Comparison of ENCODE assay signal across 12 cellular contexts in genomic region chr12:25100203-25100602, GRCh38.
"Had no signal": no experiment of that assay in that cellular context is flagged by ENCODE, and none has a peak within 500 bp of the region (broad histone marks: within the 10 kb centered on the region; RNA-seq: fewer than 3 reads in every experiment).

No MANE protein-coding gene starts in this region.

- H3K27me3 Mint-ChIP-seq: activated naive CD4-positive, alpha-beta T cell treated with anti-CD3 and anti-CD28 coated beads, Interleukin-2, amount 10 ng/mL, durations not matched to agents 7 days and 5 days; activated T-helper 17 cell treated with anti-CD3 and anti-CD28 coated beads, Interleukin-2, amount 50 U/mL, for 72 hours; stimulated activated naive CD8-positive, alpha-beta T cell treated with anti-CD3 and anti-CD28 coated beads, Interleukin-15, amount 100 ng/mL, for 72 hours had no signal

- H3K4me1 Mint-ChIP-seq: activated naive CD4-positive, alpha-beta T cell treated with anti-CD3 and anti-CD28 coated beads, Interleukin-2, amount 10 ng/mL, durations not matched to agents 7 days and 5 days; stimulated activated naive CD8-positive, alpha-beta T cell treated with anti-CD3 and anti-CD28 coated beads, Interleukin-15, amount 100 ng/mL, for 72 hours had no signal

- H3K27ac ChIP-seq: body of pancreas, epithelial cell of prostate, testis, upper lobe of right lung had no signal

- H3K4me3 ChIP-seq: body of pancreas, testis, upper lobe of right lung had no signal

- DNase-seq: activated naive CD4-positive, alpha-beta T cell treated with anti-CD3 and anti-CD28 coated beads, Interleukin-2, amount 10 ng/mL, durations not matched to agents 7 days and 5 days; body of pancreas; central memory CD4-positive, alpha-beta T cell; cortex of kidney; effector CD8-positive, alpha-beta T cell; stimulated activated CD4-positive, alpha-beta T cell treated with anti-CD3 and anti-CD28 coated beads, Interleukin-12 subunit alpha, Interleukin-12 subunit beta, amount 100 ng/mL, for 4 hours; stimulated activated naive CD8-positive, alpha-beta T cell treated with anti-CD3 and anti-CD28 coated beads, Interleukin-15, amount 100 ng/mL, for 72 hours; testis; upper lobe of right lung had no signal

- H3K4me3 Mint-ChIP-seq: activated naive CD4-positive, alpha-beta T cell treated with anti-CD3 and anti-CD28 coated beads, Interleukin-2, amount 10 ng/mL, durations not matched to agents 7 days and 5 days; activated T-helper 17 cell treated with anti-CD3 and anti-CD28 coated beads, Interleukin-2, amount 50 U/mL, for 72 hours; stimulated activated naive CD8-positive, alpha-beta T cell treated with anti-CD3 and anti-CD28 coated beads, Interleukin-15, amount 100 ng/mL, for 72 hours; T-helper 2 cell treated with Interferon-gamma antibody and Interleukin-4, amounts not matched to agents 5 μg/mL and 100 μg/mL, for 36 hours had no signal

- ATAC-seq: activated T-helper 17 cell treated with anti-CD3 and anti-CD28 coated beads, Interleukin-2, amount 50 U/mL, for 72 hours; body of pancreas; stimulated activated naive CD8-positive, alpha-beta T cell treated with anti-CD3 and anti-CD28 coated beads, Interleukin-15, amount 100 ng/mL, for 72 hours; upper lobe of right lung had no signal

- H3K9me3 Mint-ChIP-seq: activated naive CD4-positive, alpha-beta T cell treated with anti-CD3 and anti-CD28 coated beads, Interleukin-2, amount 10 ng/mL, durations not matched to agents 7 days and 5 days; activated T-helper 17 cell treated with anti-CD3 and anti-CD28 coated beads, Interleukin-2, amount 50 U/mL, for 72 hours; stimulated activated naive CD8-positive, alpha-beta T cell treated with anti-CD3 and anti-CD28 coated beads, Interleukin-15, amount 100 ng/mL, for 72 hours; T-helper 2 cell treated with Interferon-gamma antibody and Interleukin-4, amounts not matched to agents 5 μg/mL and 100 μg/mL, for 36 hours had no signal

- H3K27me3 ChIP-seq: body of pancreas, testis, upper lobe of right lung had no signal

- H3K4me1 ChIP-seq: body of pancreas, testis, upper lobe of right lung had no signal

- H3K9me3 ChIP-seq: body of pancreas, testis, upper lobe of right lung had no signal

- H3K27ac Mint-ChIP-seq: activated naive CD4-positive, alpha-beta T cell treated with anti-CD3 and anti-CD28 coated beads, Interleukin-2, amount 10 ng/mL, durations not matched to agents 7 days and 5 days; activated T-helper 17 cell treated with anti-CD3 and anti-CD28 coated beads, Interleukin-2, amount 50 U/mL, for 72 hours; T-helper 2 cell treated with Interferon-gamma antibody and Interleukin-4, amounts not matched to agents 5 μg/mL and 100 μg/mL, for 36 hours had no signal
